1 cellular context compared by ENCODE assay signal in genomic region chr17:60557805-60558204, GRCh38.
TF ChIP-seq lines count a peak whose summit lies in the region.

No MANE protein-coding gene starts in this region.

TF ChIP-seq in HepG2, 621 proteins besides CTCF, POLR2A, EP300 and RAD21 (continues in another document):
- no peak for TF ChIP-seq NR2F1 (CRISPR knock-in tag; IDR thresholded peaks at IDR 0.05)
- TF ChIP-seq ZBTB33 (CRISPR knock-in tag; IDR thresholded peaks at IDR 0.05) = peak; percentile 40; the same call in 1 of the 2 replicates
- TF ChIP-seq RERE (CRISPR knock-in tag; IDR thresholded peaks at IDR 0.05; ENCODE audit: low read depth) = no peak
- peak; percentile 59; the same call in 1 of the 2 replicates for TF ChIP-seq GATAD2A (CRISPR knock-in tag; IDR thresholded peaks at IDR 0.05)
- no peak for TF ChIP-seq DR1 (CRISPR knock-in tag; IDR thresholded peaks at IDR 0.05)
- TF ChIP-seq TEAD3 (CRISPR knock-in tag; optimal IDR thresholded peaks at IDR 0.05; ENCODE audit: borderline replicate concordance) = peak; percentile 52
- TF ChIP-seq CBX1 (IDR thresholded peaks at IDR 0.05; ENCODE audit: low read depth) = peak; percentile 68
- TF ChIP-seq ZBTB42 (CRISPR knock-in tag; IDR thresholded peaks at IDR 0.05) = no peak
- TF ChIP-seq ZHX2 (IDR thresholded peaks at IDR 0.05; ENCODE audit: low read depth) = 0 out of 2 replicates have a peak, but pooled peaks have one; percentile 61
- TF ChIP-seq ZHX2 (CRISPR knock-in tag; IDR thresholded peaks at IDR 0.05; ENCODE audit: borderline replicate concordance) = no peak
- peak; percentile 66; the same call in 1 of the 2 replicates for TF ChIP-seq ZMYM2 (CRISPR knock-in tag; IDR thresholded peaks at IDR 0.05)
- TF ChIP-seq GABPB1 (CRISPR knock-in tag; IDR thresholded peaks at IDR 0.05) = peak; percentile 16; the same call in 1 of the 2 replicates
- TF ChIP-seq THAP9 (CRISPR knock-in tag; IDR thresholded peaks at IDR 0.05; ENCODE audit: borderline replicate concordance) = peak; percentile 88
- peak; percentile 10; the same call in 1 of the 2 replicates for TF ChIP-seq RXRB (CRISPR knock-in tag; IDR thresholded peaks at IDR 0.05; ENCODE audit: borderline replicate concordance)
- no peak for TF ChIP-seq ZNF530 (CRISPR knock-in tag; IDR thresholded peaks at IDR 0.05; ENCODE audit: low read depth)
- 0 out of 4 replicates have a peak, but pooled peaks of 1 of the 2 experiments have one; percentile 30 for TF ChIP-seq KLF16 (CRISPR knock-in tag; IDR thresholded peaks at IDR 0.05)
- TF ChIP-seq GFI1 (CRISPR knock-in tag; IDR thresholded peaks at IDR 0.05; ENCODE audit: borderline replicate concordance) = no peak
- TF ChIP-seq NFE2L2 (IDR thresholded peaks at IDR 0.05; ENCODE audit: low read length) = peak; percentile 89
- TF ChIP-seq YY1 (IDR thresholded peaks at IDR 0.05; ENCODE audit: insufficient read depth, insufficient replicate concordance, low read depth, low read length) = peak; percentile 63
- TF ChIP-seq ZNF343 (CRISPR knock-in tag; IDR thresholded peaks at IDR 0.05) = no peak
- TF ChIP-seq ZNF644 (CRISPR knock-in tag; IDR thresholded peaks at IDR 0.05; ENCODE audit: low read depth) = peak; percentile 58; the same call in 1 of the 2 replicates
- no peak for TF ChIP-seq ZBTB38 (CRISPR knock-in tag; IDR thresholded peaks at IDR 0.05)
- TF ChIP-seq FOXA1 (IDR thresholded peaks at IDR 0.05) = no peak
- TF ChIP-seq FOXA1 (CRISPR knock-in tag; IDR thresholded peaks at IDR 0.05) = peak; percentile 72
- TF ChIP-seq CBX5 (CRISPR knock-in tag; IDR thresholded peaks at IDR 0.05; ENCODE audit: borderline replicate concordance) = peak; percentile 61; the same call in 1 of the 2 replicates
- TF ChIP-seq TOPORS (CRISPR knock-in tag; IDR thresholded peaks at IDR 0.05) = peak; percentile 89
- peak; percentile 35; the same call in 1 of the 2 replicates for TF ChIP-seq SAP130 (CRISPR knock-in tag; IDR thresholded peaks at IDR 0.05; ENCODE audit: low read depth)
- TF ChIP-seq SOX13 (IDR thresholded peaks at IDR 0.05) = no peak
- TF ChIP-seq SOX13 (CRISPR knock-in tag; conservative IDR thresholded peaks at IDR 0.05 in 1 of 2, IDR thresholded peaks at IDR 0.05 in 1 of 2) = peak in 1 of 2 experiments; percentile 56; a peak in 1 of 4 replicates
- no peak for TF ChIP-seq ZSCAN29 (CRISPR knock-in tag; conservative IDR thresholded peaks at IDR 0.05)
- TF ChIP-seq BCLAF1 (IDR thresholded peaks at IDR 0.05) = no peak
- TF ChIP-seq GMEB1 (CRISPR knock-in tag; IDR thresholded peaks at IDR 0.05; ENCODE audit: borderline replicate concordance) = no peak
